In the genomic region with DNA sequence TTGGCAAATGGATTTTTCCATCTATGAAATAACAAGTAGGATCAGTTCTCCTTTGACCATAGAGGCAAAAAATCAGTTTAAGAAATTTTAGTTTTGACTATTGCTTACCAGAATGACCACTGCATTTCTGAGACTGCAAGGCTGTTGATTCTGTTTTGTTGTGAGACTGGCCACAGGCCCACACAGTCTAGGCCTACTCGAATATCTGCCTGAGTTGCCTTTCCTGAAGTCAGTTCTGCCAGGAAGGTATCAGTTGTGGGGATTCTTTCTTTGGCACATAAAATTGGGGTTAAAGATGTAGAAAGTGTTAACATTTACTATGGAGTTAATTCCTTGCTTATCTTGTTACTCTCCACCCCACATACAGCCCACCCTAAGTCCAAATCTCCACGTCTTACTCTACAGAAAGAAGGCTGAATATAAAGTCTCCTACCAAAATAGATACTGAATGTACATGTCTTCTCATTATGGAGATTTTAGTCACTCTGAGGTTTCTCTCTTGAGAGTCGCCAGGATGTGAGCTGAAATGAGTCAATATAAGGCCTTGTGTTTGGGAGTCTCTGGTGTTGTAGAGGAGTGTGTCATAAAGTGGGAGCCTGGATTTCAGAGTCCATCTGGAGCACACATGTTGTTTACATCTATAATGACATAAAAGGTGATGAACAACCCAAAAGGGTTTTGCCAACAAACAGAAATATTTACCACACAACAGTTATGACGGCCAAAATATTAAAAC, we compare ENCODE assay signal across 11 cellular contexts. TPM values are rescaled to one million over a fixed set of nuclear protein-coding genes. Genes with fewer than 3 reads are reported as not detected.
DNase-seq lines count a peak whose midpoint lies in the region; ATAC-seq, FAIRE-seq and TF ChIP-seq lines count a peak whose summit lies in the region.
"Had no signal": no experiment of that assay in that cellular context is flagged by ENCODE, and none has a peak within 500 bp of the region (broad histone marks: within the 10 kb centered on the region; RNA-seq: fewer than 3 reads in every experiment).

No MANE protein-coding gene starts in this region.

- POLR2A ChIA-PET in HepG2 (lab: Yijun Ruan, JAX) = no interaction called here

- H3K79me2 ChIP-seq in HepG2 (ENCODE audit: insufficient read depth, low read length) = no peaks in the 10 kb centered on the region

- ATAC-seq in HepG2 = peak; percentile 26; the same call in 1 of the 3 replicates
- ATAC-seq in right lobe of liver = no peak

- no peak for TF ChIP-seq EP300 in HepG2 (IDR thresholded peaks at IDR 0.05; ENCODE audit: low read depth in 2 of 2, low read length in 2 of 2)
- TF ChIP-seq EP300 in HepG2 (CRISPR knock-in tag; IDR thresholded peaks at IDR 0.05; ENCODE audit: borderline replicate concordance) = no peak

- in situ Hi-C loops in HepG2 (cut with HindIII; ENCODE audit: extremely low pct_ligation_motif_present, low pct_unique_long_range_greater_than_20kb) = no loop called here

- no peaks in the 10 kb centered on the region for H4K20me1 ChIP-seq in HepG2 (ENCODE audit: insufficient read depth, low read length)

- no TSS peak for BruUV-seq in HepG2 (replicated peaks; lab: Mats Ljungman, UMichigan)

- H3K27ac ChIP-seq in HepG2 (ENCODE audit: extremely low read length, insufficient read depth, low read length) = no peak overlapping the region
- no peak overlapping the region for H3K27ac ChIP-seq in right lobe of liver
- H3K27ac ChIP-seq in left ventricle myocardium inferior (replicated peaks) = peak overlapping the region; percentile 56
- peak overlapping the region; percentile 64 to 72 for H3K27ac ChIP-seq in uterus

- intact Hi-C loops in HepG2 (cut with micrococcal nuclease; ENCODE audit: unreplicated experiment) (no loop called here), right lobe of liver (cut with DNase I) (no loop called here), left ventricle myocardium inferior (cut with micrococcal nuclease) (no loop called here), uterus (cut with DNase I; ENCODE audit: low total_unique reads) (no loop called here)

- 48% methylated on average over 4 of the region's 4 CpGs for WGBS in HepG2 (ENCODE audit: low lambda C conversion rate)
- WGBS in right lobe of liver (ENCODE audit: insufficient coverage, low coverage, low lambda C conversion rate, missing lambda C conversion rate) = 46% methylated on average over 4 of the region's 4 CpGs

- H3K27me3 ChIP-seq in HepG2 (ENCODE audit: control insufficient read depth in 1 of 2, insufficient read depth in 2 of 2, low read length in 2 of 2) (no peaks in the 10 kb centered on the region), right lobe of liver (no peaks in the 10 kb centered on the region), adipocyte (replicated peaks; ENCODE audit: control insufficient read depth, insufficient read depth, low read length) (no peaks in the 10 kb centered on the region), left ventricle myocardium inferior (ENCODE audit: low read depth) (no peaks in the 10 kb centered on the region), uterus (no peaks in the 10 kb centered on the region)

- DNase-seq in HepG2 (ENCODE audit: low spot score) (no peak), right lobe of liver (no peak), adipocyte (ENCODE audit: low read depth) (peak; percentile 69), left ventricle myocardium inferior (no peak), uterus (peak in 1 of 2 donors; percentile 46), HuH-7 (ENCODE audit: low spot score) (no peak), NCI-H1105 (lab: John Stamatoyannopoulos, UW) (no peak), SKM-1 treated with dmso at 0.1 percent for 144 hours (lab: John Stamatoyannopoulos, UW; ENCODE audit: unreplicated experiment) (no peak)
- DNase-seq: activated B cell treated with CpG ODN at 0.5 μM for 24 hours; CD8-positive, alpha-beta memory T cell; NCI-H526 treated with DMSO at 0.1 percent for 48 hours had no signal

- no peaks in the 10 kb centered on the region for H3K36me3 ChIP-seq in HepG2 (replicated peaks in 1 of 2; ENCODE audit: control insufficient read depth in 1 of 2, insufficient read depth in 2 of 2, low read length in 2 of 2)
- H3K36me3 ChIP-seq in right lobe of liver = no peaks in the 10 kb centered on the region
- no peaks in the 10 kb centered on the region for H3K36me3 ChIP-seq in adipocyte (ENCODE audit: control insufficient read depth, insufficient read depth, low read length, severe bottlenecking)
- peaks cover 4% of the 10 kb centered on the region for H3K36me3 ChIP-seq in left ventricle myocardium inferior
- no peaks in the 10 kb centered on the region for H3K36me3 ChIP-seq in uterus

- TF ChIP-seq POLR2A in HepG2 (IDR thresholded peaks at IDR 0.05; ENCODE audit: insufficient read depth in 1 of 2, low read depth in 2 of 2, low read length in 2 of 2) (no peak), right lobe of liver (IDR thresholded peaks at IDR 0.05) (no peak), uterus (IDR thresholded peaks at IDR 0.05) (no peak)

- H3K4me3 ChIP-seq in HepG2 (replicated peaks in 1 of 3; ENCODE audit: insufficient read depth in 1 of 3, low read depth in 2 of 3, low read length in 3 of 3) (no peak overlapping the region), right lobe of liver (no peak overlapping the region), adipocyte (ENCODE audit: low read length) (no peak overlapping the region), left ventricle myocardium inferior (no peak overlapping the region), uterus (no peak overlapping the region)

- CTCF ChIA-PET in HepG2 (lab: Yijun Ruan, JAX; ENCODE audit: low intra/inter-chr PET ratio, low total read pairs) = no interaction called here

- TF ChIP-seq RAD21 in HepG2 (CRISPR knock-in tag; IDR thresholded peaks at IDR 0.05) = no peak

- TF ChIP-seq CTCF in HepG2 (CRISPR knock-in tag; IDR thresholded peaks at IDR 0.05) = no peak
- no peak for TF ChIP-seq CTCF in right lobe of liver (IDR thresholded peaks at IDR 0.05)
- no peak for TF ChIP-seq CTCF in left ventricle myocardium inferior (IDR thresholded peaks at IDR 0.05; ENCODE audit: borderline replicate concordance)
- TF ChIP-seq CTCF in uterus (IDR thresholded peaks at IDR 0.05) = no peak

- H3K9me3 ChIP-seq in HepG2 (ENCODE audit: low read length) = peaks cover 15% of the 10 kb centered on the region
- H3K9me3 ChIP-seq in right lobe of liver = no peaks in the 10 kb centered on the region
- peaks cover 4% of the 10 kb centered on the region for H3K9me3 ChIP-seq in adipocyte (ENCODE audit: control insufficient read depth, low read length)
- H3K9me3 ChIP-seq in left ventricle myocardium inferior (replicated peaks) = peaks cover 14% of the 10 kb centered on the region
- H3K9me3 ChIP-seq in uterus = peaks cover 0 to 4% of the 10 kb centered on the region in 2 donors

- H3K9ac ChIP-seq in HepG2 (ENCODE audit: insufficient read depth, low read depth, low read length) (no peak overlapping the region), adipocyte (ENCODE audit: low read length) (peak overlapping the region; percentile 64)

- FAIRE-seq in HepG2 (lab: Jason Lieb, UNC) = no peak

- H3K4me2 ChIP-seq in HepG2 (ENCODE audit: low read depth, low read length) = no peak overlapping the region

- peaks cover 13% of the 10 kb centered on the region; the same call in 1 of the 2 replicates for H3K4me1 ChIP-seq in HepG2 (ENCODE audit: insufficient read depth, low read length)
- H3K4me1 ChIP-seq in right lobe of liver = no peaks in the 10 kb centered on the region
- peaks cover 21% of the 10 kb centered on the region for H3K4me1 ChIP-seq in adipocyte (ENCODE audit: control insufficient read depth, insufficient read depth, low read length)
- peaks cover 8% of the 10 kb centered on the region for H3K4me1 ChIP-seq in left ventricle myocardium inferior
- H3K4me1 ChIP-seq in uterus = no peaks in the 10 kb centered on the region

- H2AFZ ChIP-seq in HepG2 (ENCODE audit: low read length) = no peak overlapping the region

RNA-seq across cellular contexts. Expression of a gene that starts 45.0 kb away (rescaled TPM):
- total RNA-seq in HepG2 (2016; rRNA removed; fragmentation: Illumina TruSeq; extraction: Trizol) (19.7 and 27.0 TPM in 2 replicates), right lobe of liver (10 to 100 TPM; 10.6 to 19.7 (median 15.3) TPM), left ventricle myocardium inferior (39.1 TPM), uterus (100 to 1,000 TPM; 103 to 148 (median 116) TPM)
- 3.0 and 4.5 TPM in 2 replicates for total RNA-seq in HepG2 (2016; cell fraction: cytosol; rRNA removed; fragmentation: Illumina TruSeq; extraction: Trizol; ENCODE audit: low read depth)
- 18.2 and 25.1 TPM in 2 replicates for total RNA-seq in HepG2 (2016; cell fraction: insoluble cytoplasmic fraction; rRNA removed; fragmentation: Illumina TruSeq; extraction: Trizol)
- total RNA-seq in HepG2 (2016; cell fraction: membrane; rRNA removed; fragmentation: Illumina TruSeq; extraction: Trizol) = 11.0 and 11.7 TPM in 2 replicates
- total RNA-seq in HepG2 (2016; cell fraction: nucleus; rRNA removed; fragmentation: Illumina TruSeq; extraction: Trizol) = 22.2 and 23.3 TPM in 2 replicates
- polyA plus RNA-seq in HepG2 (2011; rRNA removed) = 105 and 139 TPM in 2 replicates
- 87.9 and 94.0 TPM in 2 replicates for polyA plus RNA-seq in HepG2 (2011; cell fraction: cytosol; rRNA removed)
- polyA plus RNA-seq in HepG2 (2011; cell fraction: nucleus; rRNA removed) = 104 and 133 TPM in 2 replicates
- 75.0 and 83.3 TPM in 2 replicates for polyA plus RNA-seq in HepG2 (2012)
- 5.5 and 5.7 TPM in 2 replicates for polyA plus RNA-seq in HepG2 (2016; cell fraction: cytosol; fragmentation: Illumina TruSeq; extraction: Trizol; ENCODE audit: low read depth)
- polyA plus RNA-seq in HepG2 (2016; cell fraction: insoluble cytoplasmic fraction; fragmentation: Illumina TruSeq; extraction: Trizol; ENCODE audit: low read depth) = 54.5 and 55.7 TPM in 2 replicates
- polyA plus RNA-seq in HepG2 (2016; cell fraction: membrane; fragmentation: Illumina TruSeq; extraction: Trizol; ENCODE audit: low read depth) = 11.1 and 12.3 TPM in 2 replicates
- 38.7 and 40.5 TPM in 2 replicates for polyA plus RNA-seq in HepG2 (2016; cell fraction: nucleus; fragmentation: Illumina TruSeq; extraction: Trizol; ENCODE audit: insufficient read depth, low read depth)
- 71.2 and 129 TPM in 2 replicates for polyA minus RNA-seq in HepG2 (2011; rRNA and poly(A)+ RNA removed; ENCODE audit: low replicate concordance)
- 90.2 and 115 TPM in 2 replicates for polyA minus RNA-seq in HepG2 (2011; cell fraction: cytosol; rRNA and poly(A)+ RNA removed)
- 131 and 167 TPM in 2 replicates for polyA minus RNA-seq in HepG2 (2011; cell fraction: nucleus; rRNA and poly(A)+ RNA removed)

RNA-seq across cellular contexts. Expression of a gene that starts 49.4 kb away (rescaled TPM):
- 57.6 and 73.2 TPM in 2 replicates for total RNA-seq in HepG2 (2016; rRNA removed; fragmentation: Illumina TruSeq; extraction: Trizol)
- total RNA-seq in HepG2 (2016; cell fraction: cytosol; rRNA removed; fragmentation: Illumina TruSeq; extraction: Trizol; ENCODE audit: low read depth) = 8.4 and 10.2 TPM in 2 replicates
- 55.4 and 78.2 TPM in 2 replicates for total RNA-seq in HepG2 (2016; cell fraction: insoluble cytoplasmic fraction; rRNA removed; fragmentation: Illumina TruSeq; extraction: Trizol)
- 13.8 and 20.0 TPM in 2 replicates for total RNA-seq in HepG2 (2016; cell fraction: membrane; rRNA removed; fragmentation: Illumina TruSeq; extraction: Trizol)
- 30.5 and 31.9 TPM in 2 replicates for total RNA-seq in HepG2 (2016; cell fraction: nucleus; rRNA removed; fragmentation: Illumina TruSeq; extraction: Trizol)
- polyA plus RNA-seq in HepG2 (2011; rRNA removed) = 25.5 and 33.0 TPM in 2 replicates
- polyA plus RNA-seq in HepG2 (2011; cell fraction: cytosol; rRNA removed) = 22.4 and 27.4 TPM in 2 replicates
- 7.2 and 10.3 TPM in 2 replicates for polyA plus RNA-seq in HepG2 (2011; cell fraction: nucleus; rRNA removed)
- 21.8 and 23.7 TPM in 2 replicates for polyA plus RNA-seq in HepG2 (2012)
- 4.3 and 5.0 TPM in 2 replicates for polyA plus RNA-seq in HepG2 (2016; cell fraction: cytosol; fragmentation: Illumina TruSeq; extraction: Trizol; ENCODE audit: low read depth)
- 65.7 and 69.6 TPM in 2 replicates for polyA plus RNA-seq in HepG2 (2016; cell fraction: insoluble cytoplasmic fraction; fragmentation: Illumina TruSeq; extraction: Trizol; ENCODE audit: low read depth)
- polyA plus RNA-seq in HepG2 (2016; cell fraction: membrane; fragmentation: Illumina TruSeq; extraction: Trizol; ENCODE audit: low read depth) = 7.5 and 8.4 TPM in 2 replicates
- 45.6 and 52.9 TPM in 2 replicates for polyA plus RNA-seq in HepG2 (2016; cell fraction: nucleus; fragmentation: Illumina TruSeq; extraction: Trizol; ENCODE audit: insufficient read depth, low read depth)
- polyA minus RNA-seq in HepG2 (2011; rRNA and poly(A)+ RNA removed; ENCODE audit: low replicate concordance) = 3.4 and 15.7 TPM in 2 replicates
- polyA minus RNA-seq in HepG2 (2011; cell fraction: cytosol; rRNA and poly(A)+ RNA removed) = 7.2 and 8.0 TPM in 2 replicates
- polyA minus RNA-seq in HepG2 (2011; cell fraction: nucleus; rRNA and poly(A)+ RNA removed) = 15.6 and 23.2 TPM in 2 replicates
- 10 to 100 TPM; 11.0 to 17.7 (median 14.0) TPM for total RNA-seq in right lobe of liver
- total RNA-seq in left ventricle myocardium inferior = 18.4 TPM
- 10 to 100 TPM; 15.6 to 71.8 (median 32.7) TPM for total RNA-seq in uterus

Comparison
In these comparisons a context has a peak if more than half of its experiments do, and no peak if none do; other contexts are left out.
1. H3K27ac ChIP-seq: peak in left ventricle myocardium inferior (single experiment) and uterus (2 of 2); none in HepG2 (single experiment) and right lobe of liver (0 of 3).